1 cellular context compared by ENCODE assay signal in genomic region chr10:98446656-98447221, GRCh38.
TF ChIP-seq lines count a peak whose summit lies in the region.

Gene HPS1 (minus strand): TSS chr10:98446935. CDS start chr10:98443240, 3,695 bp downstream.

TF ChIP-seq in HepG2, 621 proteins besides CTCF, POLR2A, EP300 and RAD21 (continued from another document and continues in another):
- TF ChIP-seq MLXIP (CRISPR knock-in tag; IDR thresholded peaks at IDR 0.05; ENCODE audit: borderline replicate concordance) (peak; percentile 64), ZNF20 (CRISPR knock-in tag; IDR thresholded peaks at IDR 0.05) (0 out of 2 replicates have a peak, but pooled peaks have one; percentile 69), ZNF292 (CRISPR knock-in tag; IDR thresholded peaks at IDR 0.05; ENCODE audit: borderline replicate concordance, low read depth) (no peak), BRCA1 (CRISPR knock-in tag; IDR thresholded peaks at IDR 0.05) (0 out of 2 replicates have a peak, but pooled peaks have one; percentile 43), IRF2 (CRISPR knock-in tag; IDR thresholded peaks at IDR 0.05) (no peak), MEF2D (CRISPR knock-in tag; IDR thresholded peaks at IDR 0.05) (no peak), ZNF382 (CRISPR knock-in tag; IDR thresholded peaks at IDR 0.05; ENCODE audit: borderline replicate concordance) (no peak), ZBTB38 (CRISPR knock-in tag; IDR thresholded peaks at IDR 0.05) (no peak), ARNT2 (CRISPR knock-in tag; IDR thresholded peaks at IDR 0.05; ENCODE audit: low read depth) (no peak), ZNF143 (CRISPR knock-in tag; IDR thresholded peaks at IDR 0.05) (no peak), ZNF75D (CRISPR knock-in tag; IDR thresholded peaks at IDR 0.05; ENCODE audit: borderline replicate concordance) (no peak), ZBED4 (CRISPR knock-in tag; IDR thresholded peaks at IDR 0.05; ENCODE audit: borderline replicate concordance) (no peak), ZBTB8A (CRISPR knock-in tag; IDR thresholded peaks at IDR 0.05; ENCODE audit: borderline replicate concordance, low read depth) (no peak), E2F5 (CRISPR knock-in tag; conservative IDR thresholded peaks at IDR 0.05) (0 out of 2 replicates have a peak, but pooled peaks have one; percentile 33), AKNA (CRISPR knock-in tag; IDR thresholded peaks at IDR 0.05; ENCODE audit: borderline replicate concordance) (0 out of 2 replicates have a peak, but pooled peaks have one; percentile 33), MED1 (CRISPR knock-in tag; IDR thresholded peaks at IDR 0.05) (peak; percentile 69), HNRNPLL (IDR thresholded peaks at IDR 0.05; ENCODE audit: low read depth, low read length, poor library complexity, severe bottlenecking) (peak; percentile 46), KAT8 (CRISPR knock-in tag; IDR thresholded peaks at IDR 0.05) (peak; percentile 82), ISL2 (CRISPR knock-in tag; IDR thresholded peaks at IDR 0.05) (peak; percentile 55), NRL (CRISPR knock-in tag; IDR thresholded peaks at IDR 0.05; ENCODE audit: borderline replicate concordance) (no peak), ZNF3 (CRISPR knock-in tag; IDR thresholded peaks at IDR 0.05) (no peak), NR2F1 (CRISPR knock-in tag; IDR thresholded peaks at IDR 0.05) (no peak), ZFP36L1 (CRISPR knock-in tag; IDR thresholded peaks at IDR 0.05) (no peak), ZNF670 (CRISPR knock-in tag; IDR thresholded peaks at IDR 0.05; ENCODE audit: borderline replicate concordance) (no peak), CEBPZ (IDR thresholded peaks at IDR 0.05; ENCODE audit: low read length) (no peak), TSC22D2 (CRISPR knock-in tag; IDR thresholded peaks at IDR 0.05; ENCODE audit: borderline replicate concordance) (no peak), HMGA1 (CRISPR knock-in tag; conservative IDR thresholded peaks at IDR 0.05) (no peak), XRCC5 (optimal IDR thresholded peaks at IDR 0.05; ENCODE audit: low read length) (peak; percentile 50), DZIP1 (CRISPR knock-in tag; IDR thresholded peaks at IDR 0.05) (no peak), ZMYM2 (CRISPR knock-in tag; IDR thresholded peaks at IDR 0.05) (peak; percentile 88), ZNF510 (CRISPR knock-in tag; IDR thresholded peaks at IDR 0.05; ENCODE audit: low read depth) (no peak), ZFP82 (CRISPR knock-in tag; IDR thresholded peaks at IDR 0.05; ENCODE audit: borderline replicate concordance) (no peak), ZFP1 (CRISPR knock-in tag; IDR thresholded peaks at IDR 0.05) (no peak)
